In the genomic region with DNA sequence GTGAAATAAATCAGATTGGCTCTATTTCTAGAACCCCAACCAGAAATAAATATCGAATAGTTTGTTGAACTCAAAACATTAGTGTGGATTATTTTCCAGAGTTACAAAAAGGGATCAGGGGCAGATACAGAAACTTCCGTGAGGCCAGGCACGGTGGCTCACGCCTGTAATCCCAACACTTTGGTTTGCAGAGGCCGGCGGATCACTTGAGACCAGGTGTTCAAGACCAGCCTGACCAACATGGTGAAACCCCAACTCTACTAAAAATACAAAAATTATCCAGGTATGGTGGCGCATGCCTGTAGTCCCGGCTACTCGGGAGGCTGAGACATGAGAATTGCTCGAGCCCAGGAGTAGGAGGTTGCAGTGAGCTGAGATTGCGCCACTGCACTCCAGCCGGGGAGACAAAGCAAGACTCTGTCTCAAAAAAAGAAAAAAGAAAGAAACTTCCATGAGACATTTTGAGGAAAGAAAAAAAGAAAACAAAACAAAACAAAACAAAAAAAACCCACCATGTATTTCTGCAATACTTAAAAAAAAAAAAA, we compare ENCODE assay signal across 14 cellular contexts. TPM values are rescaled to one million over a fixed set of nuclear protein-coding genes. Genes with fewer than 3 reads are reported as not detected.
DNase-seq lines count a peak whose midpoint lies in the region; TF ChIP-seq lines count a peak whose summit lies in the region.
"Had no signal": no experiment of that assay in that cellular context is flagged by ENCODE, and none has a peak within 500 bp of the region (broad histone marks: within the 10 kb centered on the region; RNA-seq: fewer than 3 reads in every experiment).

No MANE protein-coding gene starts in this region.

- CTCF ChIA-PET in CD8-positive, alpha-beta memory T cell (lab: Charles Lee) = interaction anchor here (1.3 kb wide), 1 partner anchor 118 kb away, joined by 3 read pairs; no protein-coding TSS in a partner anchor

- no peaks in the 10 kb centered on the region for H3K9me3 ChIP-seq in CD8-positive, alpha-beta memory T cell (ENCODE audit: low read length)
- H3K9me3 ChIP-seq: prostate gland had no signal

- H3K27me3 ChIP-seq in CD8-positive, alpha-beta memory T cell (ENCODE audit: insufficient read depth, low read length, poor library complexity, severe bottlenecking) = no peaks in the 10 kb centered on the region

- no peak for DNase-seq in CD8-positive, alpha-beta memory T cell
- DNase-seq in neural crest cell (ENCODE audit: low read depth, low spot score) (no peak), NCI-H524 (lab: John Stamatoyannopoulos, UW) (no peak), A172 (ENCODE audit: low spot score) (no peak), amniotic stem cell (lab: John Stamatoyannopoulos, UW) (no peak), KG1 (lab: John Stamatoyannopoulos, UW) (no peak)
- DNase-seq: activated CD8-positive, alpha-beta memory T cell treated with anti-CD3 and anti-CD28 coated beads, Interleukin-2, amount 50 U/mL, for 48 hours; DMS 273 treated with DMSO at 0.1 percent for 48 hours; NCI-H1436; NK-92 treated with Interleukin-12 subunit alpha and Interleukin-12 subunit beta, amount 100 ng/mL, for 24 hours had no signal

- H3K4me1 Mint-ChIP-seq in CD8-positive, alpha-beta memory T cell = peaks cover 35 to 56% (median 41%) of the 10 kb centered on the region in 3 donors
- peaks cover 17 to 21% (median 18%) of the 10 kb centered on the region in 3 donors for H3K4me1 Mint-ChIP-seq in IgD-negative memory B cell
- peaks cover 31% of the 10 kb centered on the region for H3K4me1 Mint-ChIP-seq in brain
- H3K4me1 Mint-ChIP-seq in neural crest cell = peaks cover 24% of the 10 kb centered on the region

- peaks cover 7 to 56% (median 15%) of the 10 kb centered on the region in 3 donors for H3K36me3 Mint-ChIP-seq in CD8-positive, alpha-beta memory T cell
- H3K36me3 Mint-ChIP-seq in IgD-negative memory B cell = peaks cover 1% of the 10 kb centered on the region
- peaks cover 63% of the 10 kb centered on the region for H3K36me3 Mint-ChIP-seq in brain
- H3K36me3 Mint-ChIP-seq in neural crest cell (ENCODE audit: low read depth) = peaks cover 24% of the 10 kb centered on the region

- H3K4me3 ChIP-seq in CD8-positive, alpha-beta memory T cell (ENCODE audit: low read length) = no peak overlapping the region

- H3K4me3 Mint-ChIP-seq in CD8-positive, alpha-beta memory T cell = peak overlapping the region; percentile 78 to 98 (median 93)
- H3K4me3 Mint-ChIP-seq in IgD-negative memory B cell = peak overlapping the region; percentile 16 to 99 (median 94)
- peak overlapping the region; percentile 88 to 93 (median 91) for H3K4me3 Mint-ChIP-seq in brain
- H3K4me3 Mint-ChIP-seq in neural crest cell = peak overlapping the region; percentile 88

- peaks cover 0 to 1% of the 10 kb centered on the region in 2 donors for H3K27me3 Mint-ChIP-seq in CD8-positive, alpha-beta memory T cell
- H3K27me3 Mint-ChIP-seq in IgD-negative memory B cell (no peaks in the 10 kb centered on the region), brain (peaks cover 18% of the 10 kb centered on the region), neural crest cell (ENCODE audit: low read depth) (peaks cover 4% of the 10 kb centered on the region)

- peaks cover 20% of the 10 kb centered on the region for H3K36me3 ChIP-seq in CD8-positive, alpha-beta memory T cell (ENCODE audit: insufficient read depth, low read length)

- H3K9me3 Mint-ChIP-seq in CD8-positive, alpha-beta memory T cell = no peaks in the 10 kb centered on the region
- H3K9me3 Mint-ChIP-seq in IgD-negative memory B cell (no peaks in the 10 kb centered on the region), brain (peaks cover 3 to 7% (median 3%) of the 10 kb centered on the region in 5 experiments), neural crest cell (no peaks in the 10 kb centered on the region)

- H3K4me1 ChIP-seq in CD8-positive, alpha-beta memory T cell (ENCODE audit: insufficient read depth, low read length) = peaks cover 10% of the 10 kb centered on the region
- H3K4me1 ChIP-seq: prostate gland had no signal

- POLR2A ChIA-PET in CD8-positive, alpha-beta memory T cell (lab: Charles Lee) = interaction anchor here (0.8 kb wide), 1 partner anchor 116 kb away, joined by 7 read pairs; no protein-coding TSS in a partner anchor

- peak overlapping the region in 5 of 8 donors; percentile 23 to 90 (median 58) for H3K27ac Mint-ChIP-seq in CD8-positive, alpha-beta memory T cell
- H3K27ac Mint-ChIP-seq in IgD-negative memory B cell (peak overlapping the region in 2 of 3 donors; percentile 31 to 74), brain (peak overlapping the region; percentile 59 to 96 (median 92)), neural crest cell (ENCODE audit: unreplicated experiment) (no peak overlapping the region)

- no peak for TF ChIP-seq CTCF in brain (conservative IDR thresholded peaks at IDR 0.05)
- TF ChIP-seq CTCF in neural crest cell (conservative IDR thresholded peaks at IDR 0.05) = no peak

- no peak overlapping the region for H3K27ac ChIP-seq in CD8-positive, alpha-beta memory T cell (ENCODE audit: low read depth, low read length)
- H3K27ac ChIP-seq: HL-60 had no signal

RNA-seq across cellular contexts. Expression of gene FBXO21, which starts 2.1 kb away (rescaled TPM):
- 10 to 100 TPM; 27.3 to 34.6 TPM for total RNA-seq in CD8-positive, alpha-beta memory T cell
- polyA plus RNA-seq in CD8-positive, alpha-beta memory T cell = 48.6 TPM
- 43.3 TPM for polyA plus RNA-seq in IgD-negative memory B cell
- polyA plus RNA-seq in brain (ENCODE audit: insufficient read depth, low read depth, low replicate concordance) = 51.3 TPM
- 60.3 and 69.2 TPM in 2 replicates for total RNA-seq in neural crest cell
- 60.3 and 65.3 TPM in 2 replicates for total RNA-seq in A172 (2014; rRNA removed; shearing (Covaris generic))
